ENCODE assay signal across 31 cellular contexts in the genomic region with DNA sequence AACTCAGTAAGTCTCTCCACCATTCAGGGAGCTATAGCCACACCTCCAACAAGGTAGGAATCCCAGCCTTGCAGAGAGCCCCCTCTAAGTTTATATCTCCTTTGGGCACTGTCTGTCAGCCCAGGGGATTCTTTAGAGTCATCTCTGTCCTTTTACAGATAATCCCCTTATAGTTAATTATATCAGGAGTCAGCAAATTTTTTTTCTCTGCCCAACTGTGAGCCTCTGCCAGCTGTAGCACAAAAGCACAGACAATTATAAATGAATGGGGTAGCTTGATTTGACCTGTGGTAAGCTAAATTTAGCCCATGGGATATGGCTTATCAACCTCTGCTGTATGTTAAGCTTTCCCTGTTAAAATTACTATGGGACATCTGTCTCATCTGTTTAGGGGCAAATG. TPM values are rescaled to one million over a fixed set of nuclear protein-coding genes. Genes with fewer than 3 reads are reported as not detected.
DNase-seq lines count a peak whose midpoint lies in the region; ATAC-seq and TF ChIP-seq lines count a peak whose summit lies in the region.
"Had no signal": no experiment of that assay in that cellular context is flagged by ENCODE, and none has a peak within 500 bp of the region (broad histone marks: within the 10 kb centered on the region; RNA-seq: fewer than 3 reads in every experiment).

No MANE protein-coding gene starts in this region.

- H3K4me1 Mint-ChIP-seq in T-helper 17 cell: peaks cover 36% of the 10 kb centered on the region

- H3K9me3 ChIP-seq in cardiac muscle cell (ENCODE audit: low read depth) (no peaks in the 10 kb centered on the region), heart right ventricle (peaks cover 0 to 4% (median 0%) of the 10 kb centered on the region in 11 donors), Loucy (ENCODE audit: insufficient read depth, low read depth, low read length) (no peaks in the 10 kb centered on the region), T-helper 17 cell (ENCODE audit: control insufficient read depth, low read length, poor library complexity, severe bottlenecking) (no peaks in the 10 kb centered on the region)
- H3K9me3 ChIP-seq: gastroesophageal sphincter, left ventricle myocardium inferior, neutrophil, prostate gland, sigmoid colon, thyroid gland, vagina had no signal

- intact Hi-C loops in heart right ventricle (cut with DNase I): no loop called here

- H4K20me1 ChIP-seq in Loucy (ENCODE audit: insufficient read depth, low read length, poor library complexity, severe bottlenecking): peaks cover 15% of the 10 kb centered on the region

- H3K4me3 ChIP-seq in cardiac muscle cell: no peak overlapping the region
- no peak overlapping the region for H3K4me3 ChIP-seq in heart right ventricle
- no peak overlapping the region for H3K4me3 ChIP-seq in Loucy (ENCODE audit: low read length, poor library complexity, severe bottlenecking)
- H3K4me3 ChIP-seq: gastroesophageal sphincter, left ventricle myocardium inferior, prostate gland, sigmoid colon, thyroid gland, vagina had no signal

- H3K36me3 Mint-ChIP-seq in T-helper 17 cell (ENCODE audit: low read depth): no peaks in the 10 kb centered on the region

- H3K4me1 ChIP-seq in cardiac muscle cell (ENCODE audit: low read depth) (peaks cover 30% of the 10 kb centered on the region), heart right ventricle (peaks cover 0 to 21% (median 0%) of the 10 kb centered on the region in 9 donors), Loucy (ENCODE audit: insufficient read depth, low read length, poor library complexity, severe bottlenecking) (peaks cover 50% of the 10 kb centered on the region)
- H3K4me1 ChIP-seq: gastroesophageal sphincter, left ventricle myocardium inferior, prostate gland, sigmoid colon, thyroid gland, vagina had no signal

- H3K27me3 ChIP-seq in cardiac muscle cell (no peaks in the 10 kb centered on the region), heart right ventricle (no peaks in the 10 kb centered on the region), Loucy (ENCODE audit: insufficient read depth, low read length, poor library complexity, severe bottlenecking) (no peaks in the 10 kb centered on the region)
- H3K27me3 ChIP-seq: gastroesophageal sphincter, neutrophil, sigmoid colon, thyroid gland, vagina had no signal

- H3K4me3 Mint-ChIP-seq in T-helper 17 cell: no peak overlapping the region
- H3K4me3 Mint-ChIP-seq: activated CD4-positive, alpha-beta T cell treated with anti-CD3 and anti-CD28 coated beads for 36 hours; B cell; naive B cell; stimulated activated naive CD8-positive, alpha-beta T cell treated with anti-CD3 and anti-CD28 coated beads, Interleukin-15, Interleukin-2, amounts not matched to agents 100 ng/mL and 50 ng/mL, for 24 hours had no signal

- peak overlapping the region; percentile 63 for H3K27ac Mint-ChIP-seq in T-helper 17 cell
- H3K27ac Mint-ChIP-seq: activated CD4-positive, alpha-beta T cell treated with anti-CD3 and anti-CD28 coated beads for 36 hours; B cell; stimulated activated naive CD8-positive, alpha-beta T cell treated with anti-CD3 and anti-CD28 coated beads, Interleukin-15, Interleukin-2, amounts not matched to agents 100 ng/mL and 50 ng/mL, for 24 hours had no signal

- H3F3A ChIP-seq in Loucy (ENCODE audit: low read depth): peaks cover 15% of the 10 kb centered on the region; the same call in 1 of the 2 replicates

- H3K9me2 ChIP-seq in Loucy (replicated peaks; ENCODE audit: low read depth, low read length): no peaks in the 10 kb centered on the region

- peak overlapping the region; percentile 47 for H3K4me2 ChIP-seq in Loucy (ENCODE audit: low read depth, low read length, poor library complexity, severe bottlenecking)

- H3K79me2 ChIP-seq in Loucy (ENCODE audit: insufficient read depth, low read length): peaks cover 55% of the 10 kb centered on the region

- no peak for ATAC-seq in heart right ventricle
- no peak for ATAC-seq in T-helper 17 cell
- ATAC-seq: activated CD4-positive, alpha-beta T cell treated with anti-CD3 and anti-CD28 coated beads for 36 hours; gastroesophageal sphincter had no signal

- DNase-seq in cardiac muscle cell (ENCODE audit: low read depth in 1 of 2, low spot score in 1 of 2) (no peak), heart right ventricle (no peak), T-helper 17 cell (no peak), substantia nigra (lab: John Stamatoyannopoulos, UW) (no peak), NCI-H1417 (lab: John Stamatoyannopoulos, UW) (no peak), iPS-NIHi7 (ENCODE audit: extremely low spot score) (no peak)
- no peak for DNase-seq in stimulated activated CD4-positive, alpha-beta T cell treated with anti-CD3 and anti-CD28 coated beads, Interleukin-4, amount 100 ng/mL, for 1 hour
- DNase-seq: activated CD4-positive, alpha-beta T cell treated with anti-CD3 and anti-CD28 coated beads for 36 hours; activated CD8-positive, alpha-beta memory T cell treated with anti-CD3 and anti-CD28 coated beads for 24 hours; activated effector memory CD4-positive, alpha-beta T cell treated with Interleukin-2 at 50 U/mL for 16 hours; left ventricle myocardium inferior; mesendoderm; naive B cell; NCI-H1092; NCI-H187 treated with DMSO at 0.1 percent for 48 hours; NCI-H2171 treated with DMSO at 0.1 percent for 48 hours; NCI-H774; Right ventricle myocardium superior; sigmoid colon; thyroid gland had no signal

- H3K36me3 ChIP-seq in cardiac muscle cell (no peaks in the 10 kb centered on the region), heart right ventricle (no peaks in the 10 kb centered on the region), Loucy (ENCODE audit: insufficient read depth, low read length) (no peaks in the 10 kb centered on the region)
- H3K36me3 ChIP-seq: left ventricle myocardium inferior, neutrophil, prostate gland, thyroid gland, vagina had no signal

- TF ChIP-seq CTCF in cardiac muscle cell (IDR thresholded peaks at IDR 0.05; ENCODE audit: low read depth, low read length) (no peak), heart right ventricle (IDR thresholded peaks at IDR 0.05) (no peak), Loucy (conservative IDR thresholded peaks at IDR 0.05; ENCODE audit: low read length) (no peak)

- no peaks in the 10 kb centered on the region for H3K27me3 Mint-ChIP-seq in T-helper 17 cell
- H3K27me3 Mint-ChIP-seq: activated CD4-positive, alpha-beta T cell treated with anti-CD3 and anti-CD28 coated beads for 36 hours; B cell; stimulated activated naive CD8-positive, alpha-beta T cell treated with anti-CD3 and anti-CD28 coated beads, Interleukin-15, Interleukin-2, amounts not matched to agents 100 ng/mL and 50 ng/mL, for 24 hours had no signal

- no peak overlapping the region for H3K9ac ChIP-seq in Loucy (ENCODE audit: low read depth, low read length, poor library complexity, severe bottlenecking)

- peak overlapping the region; percentile 73 for H3K27ac ChIP-seq in cardiac muscle cell
- no peak overlapping the region for H3K27ac ChIP-seq in heart right ventricle
- no peak overlapping the region for H3K27ac ChIP-seq in substantia nigra (ENCODE audit: low read depth, low read length, poor library complexity, severe bottlenecking)
- H3K27ac ChIP-seq: gastroesophageal sphincter, left ventricle myocardium inferior, prostate gland, sigmoid colon, thyroid gland, vagina had no signal

- H2AFZ ChIP-seq in Loucy (ENCODE audit: low read length): no peak overlapping the region

RNA-seq across cellular contexts. Expression of gene CEP128, which starts 8.3 kb away (rescaled TPM):
- total RNA-seq in cardiac muscle cell (7.5 and 14.3 TPM in 2 replicates), heart right ventricle (1 to 10 TPM; 2.1 to 4.9 (median 3.8) TPM), T-helper 17 cell (10 to 100 TPM; 19.6 to 25.1 TPM)
- polyA plus RNA-seq in cardiac muscle cell (7.3 and 13.6 TPM in 2 replicates), heart right ventricle (1 to 10 TPM in 1 of 2 donors, under 1 TPM in 1; 0.93 to 2.2 TPM)

RNA-seq across cellular contexts. Expression of gene TSHR, which starts 22.1 kb away (rescaled TPM):
- 0.32 and 1.2 TPM in 2 replicates for total RNA-seq in cardiac muscle cell
- polyA plus RNA-seq in cardiac muscle cell: 0.38 and 3.7 TPM in 2 replicates
- total RNA-seq in heart right ventricle: not detected
- polyA plus RNA-seq in heart right ventricle: under 1 TPM in 1 of 2 donors, not detected in 1; 0.04 TPM
- total RNA-seq in T-helper 17 cell: under 1 TPM; 0.13 to 0.50 TPM
- total RNA-seq: activated CD4-positive, alpha-beta T cell treated with anti-CD3 and anti-CD28 coated beads for 36 hours; chondrocyte; endothelial cell of umbilical vein; fibroblast of lung; H1; left ventricle myocardium inferior; Right ventricle myocardium superior; sigmoid colon; vagina had no signal
- polyA plus RNA-seq: endothelial cell of umbilical vein, fibroblast of lung had no signal
